Comparison of ENCODE assay signal across 8 cellular contexts in the genomic region with DNA sequence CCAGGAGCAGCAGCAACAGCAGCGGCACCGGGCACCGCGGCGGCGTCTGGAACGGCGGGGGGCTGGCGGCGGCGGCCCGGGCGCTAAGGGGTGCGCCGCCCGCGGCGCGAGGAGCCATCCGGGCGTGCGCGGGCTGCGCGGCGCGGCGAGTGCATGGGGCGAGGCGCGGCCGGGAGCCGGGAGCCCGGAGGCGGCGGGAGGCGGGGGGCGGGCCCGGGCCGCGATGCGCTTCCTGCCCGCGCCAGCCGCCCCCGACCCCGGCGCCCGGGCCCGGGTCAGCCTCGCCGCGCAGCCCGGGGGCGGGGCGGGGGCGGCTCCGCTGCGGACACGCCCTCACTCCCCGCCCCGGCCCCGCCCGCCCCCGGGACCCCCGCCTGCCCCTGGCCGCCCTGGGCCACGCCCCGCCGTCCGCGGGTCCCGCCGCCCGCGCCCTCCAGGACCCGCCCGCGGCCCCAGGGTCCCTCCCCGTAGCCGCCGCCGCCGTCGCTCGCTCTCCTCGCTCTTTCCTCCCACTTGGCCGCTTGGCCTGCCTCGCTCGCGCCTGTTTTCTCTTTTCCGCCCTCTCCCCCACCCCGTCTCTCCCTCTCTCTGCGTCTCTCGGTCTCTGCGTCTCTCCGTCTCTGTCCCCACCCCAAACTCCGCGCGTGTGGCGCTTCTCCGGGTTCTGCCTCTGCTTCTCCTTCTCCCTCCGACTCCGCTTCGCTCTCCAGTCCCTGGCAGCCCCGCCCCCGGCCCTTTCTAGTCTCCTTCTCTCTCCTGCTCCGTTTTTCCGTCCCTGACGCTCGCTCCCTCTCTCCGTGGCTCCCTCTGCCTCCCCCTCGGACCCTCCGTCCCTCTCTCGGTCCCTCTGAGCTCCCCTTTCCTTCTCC. TPM values are rescaled to one million over a fixed set of nuclear protein-coding genes. Genes with fewer than 3 reads are reported as not detected.
A peak's percentile ranks its signal among the peaks of the same experiment; 100 is the strongest.
DNase-seq lines count a peak whose midpoint lies in the region; ATAC-seq and TF ChIP-seq lines count a peak whose summit lies in the region.

A gene with protein sequence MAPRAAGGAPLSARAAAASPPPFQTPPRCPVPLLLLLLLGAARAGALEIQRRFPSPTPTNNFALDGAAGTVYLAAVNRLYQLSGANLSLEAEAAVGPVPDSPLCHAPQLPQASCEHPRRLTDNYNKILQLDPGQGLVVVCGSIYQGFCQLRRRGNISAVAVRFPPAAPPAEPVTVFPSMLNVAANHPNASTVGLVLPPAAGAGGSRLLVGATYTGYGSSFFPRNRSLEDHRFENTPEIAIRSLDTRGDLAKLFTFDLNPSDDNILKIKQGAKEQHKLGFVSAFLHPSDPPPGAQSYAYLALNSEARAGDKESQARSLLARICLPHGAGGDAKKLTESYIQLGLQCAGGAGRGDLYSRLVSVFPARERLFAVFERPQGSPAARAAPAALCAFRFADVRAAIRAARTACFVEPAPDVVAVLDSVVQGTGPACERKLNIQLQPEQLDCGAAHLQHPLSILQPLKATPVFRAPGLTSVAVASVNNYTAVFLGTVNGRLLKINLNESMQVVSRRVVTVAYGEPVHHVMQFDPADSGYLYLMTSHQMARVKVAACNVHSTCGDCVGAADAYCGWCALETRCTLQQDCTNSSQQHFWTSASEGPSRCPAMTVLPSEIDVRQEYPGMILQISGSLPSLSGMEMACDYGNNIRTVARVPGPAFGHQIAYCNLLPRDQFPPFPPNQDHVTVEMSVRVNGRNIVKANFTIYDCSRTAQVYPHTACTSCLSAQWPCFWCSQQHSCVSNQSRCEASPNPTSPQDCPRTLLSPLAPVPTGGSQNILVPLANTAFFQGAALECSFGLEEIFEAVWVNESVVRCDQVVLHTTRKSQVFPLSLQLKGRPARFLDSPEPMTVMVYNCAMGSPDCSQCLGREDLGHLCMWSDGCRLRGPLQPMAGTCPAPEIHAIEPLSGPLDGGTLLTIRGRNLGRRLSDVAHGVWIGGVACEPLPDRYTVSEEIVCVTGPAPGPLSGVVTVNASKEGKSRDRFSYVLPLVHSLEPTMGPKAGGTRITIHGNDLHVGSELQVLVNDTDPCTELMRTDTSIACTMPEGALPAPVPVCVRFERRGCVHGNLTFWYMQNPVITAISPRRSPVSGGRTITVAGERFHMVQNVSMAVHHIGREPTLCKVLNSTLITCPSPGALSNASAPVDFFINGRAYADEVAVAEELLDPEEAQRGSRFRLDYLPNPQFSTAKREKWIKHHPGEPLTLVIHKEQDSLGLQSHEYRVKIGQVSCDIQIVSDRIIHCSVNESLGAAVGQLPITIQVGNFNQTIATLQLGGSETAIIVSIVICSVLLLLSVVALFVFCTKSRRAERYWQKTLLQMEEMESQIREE (N-terminal part only) (minus strand): TSS at position 155 of the 869 bp plus-strand sequence. CDS start 37 bp downstream, at position 118.

- peaks cover 44% of the 10 kb centered on the region for H4K20me1 ChIP-seq in BLaER1

- intact Hi-C loops in Right ventricle myocardium inferior (cut with DNase I) = loop anchor here (5.0 kb wide), 1 partner anchor 114 kb away; no protein-coding TSS in a partner anchor

- DNase-seq in HEK293T (ENCODE audit: extremely low spot score) = peak; percentile 77
- peak; percentile 62 for DNase-seq in OCI-M1 (lab: John Stamatoyannopoulos, UW)
- peak; percentile 90 for DNase-seq in Right ventricle myocardium inferior (ENCODE audit: missing footprints)
- peak in 40 of 56 donors; percentile 12 to 73 (median 46) for DNase-seq in nucleus accumbens (lab: John Stamatoyannopoulos, UW)

- no peaks in the 10 kb centered on the region for H3K27me3 ChIP-seq in BLaER1

- H3K4me2 ChIP-seq in BLaER1 = peak within 1 kb of the TSS; percentile 100

- H3K9me3 ChIP-seq in BLaER1 = no peaks in the 10 kb centered on the region

- H3K9ac ChIP-seq in BLaER1 = peak within 1 kb of the TSS; percentile 87

- POLR2A ChIA-PET in HEK293T (lab: Yijun Ruan, JAX) = no interaction called here

- peaks cover 77% of the 10 kb centered on the region for H3K4me1 ChIP-seq in BLaER1

- H3K36me3 ChIP-seq in BLaER1 = peaks cover 13% of the 10 kb centered on the region

- H3K4me3 ChIP-seq in BLaER1 = peak within 1 kb of the TSS; percentile 91

- 1 to 2% (median 1%) methylated on average over 42 to 103 of the region's 115 CpGs for WGBS in adipose tissue, 3 donors

- peak; percentile 79 for ATAC-seq in Right ventricle myocardium inferior
- no peak for ATAC-seq in GM18498 (IDR thresholded peaks at IDR 0.05; ENCODE audit: unreplicated experiment)
- no peak for ATAC-seq in HG03457 (IDR thresholded peaks at IDR 0.05; ENCODE audit: unreplicated experiment)

- CTCF ChIA-PET in HEK293T (lab: Yijun Ruan, JAX) = no interaction called here

- H3K27ac ChIP-seq in BLaER1 (peak within 1 kb of the TSS; percentile 86), adipose tissue (ENCODE audit: low read depth, low read length) (peak within 1 kb of the TSS; percentile 59)

TF ChIP-seq in HEK293T, 16 proteins besides CTCF, POLR2A, EP300 and RAD21:
- no peak for TF ChIP-seq HDGF (IDR thresholded peaks at IDR 0.05; ENCODE audit: borderline replicate concordance)
- TF ChIP-seq LEF1 (IDR thresholded peaks at IDR 0.05; ENCODE audit: borderline replicate concordance) = no peak
TF ChIP-seq in HEK293T: peak in this region for 0.

RNA-seq across cellular contexts. Expression of the gene that starts here (rescaled TPM):
- polyA plus RNA-seq in adipose tissue = 100 to 1,000 TPM in 2 of 3 donors, 10 to 100 TPM in 1; 30.1 to 266 (median 131) TPM
- 66.3 TPM for total RNA-seq in Right ventricle myocardium inferior
